In genomic region chr15:83483612-83484011, GRCh38 we compare ENCODE assay signal across 9 cellular contexts. TPM values are rescaled to one million over a fixed set of nuclear protein-coding genes. Genes with fewer than 3 reads are reported as not detected.
"Had no signal": no experiment of that assay in that cellular context is flagged by ENCODE, and none has a peak within 500 bp of the region (broad histone marks: within the 10 kb centered on the region; RNA-seq: fewer than 3 reads in every experiment).

No MANE protein-coding gene starts in this region.

- ATAC-seq: GM12878 had no signal

- DNase-seq: GDM1, GF-D8 had no signal

- FAIRE-seq: G401.6, GM12878, GM12891, GM12892, GM18507, GM19239 had no signal

- H3K4me3 ChIP-seq: GM12878 had no signal

RNA-seq across cellular contexts. Expression of gene SH3GL3, which starts 36.5 kb away (rescaled TPM):
- total RNA-seq: G401, GM12878 had no signal
- polyA plus RNA-seq: GM12878 had no signal
